Comparison of ENCODE assay signal across 8 cellular contexts in the genomic region with DNA sequence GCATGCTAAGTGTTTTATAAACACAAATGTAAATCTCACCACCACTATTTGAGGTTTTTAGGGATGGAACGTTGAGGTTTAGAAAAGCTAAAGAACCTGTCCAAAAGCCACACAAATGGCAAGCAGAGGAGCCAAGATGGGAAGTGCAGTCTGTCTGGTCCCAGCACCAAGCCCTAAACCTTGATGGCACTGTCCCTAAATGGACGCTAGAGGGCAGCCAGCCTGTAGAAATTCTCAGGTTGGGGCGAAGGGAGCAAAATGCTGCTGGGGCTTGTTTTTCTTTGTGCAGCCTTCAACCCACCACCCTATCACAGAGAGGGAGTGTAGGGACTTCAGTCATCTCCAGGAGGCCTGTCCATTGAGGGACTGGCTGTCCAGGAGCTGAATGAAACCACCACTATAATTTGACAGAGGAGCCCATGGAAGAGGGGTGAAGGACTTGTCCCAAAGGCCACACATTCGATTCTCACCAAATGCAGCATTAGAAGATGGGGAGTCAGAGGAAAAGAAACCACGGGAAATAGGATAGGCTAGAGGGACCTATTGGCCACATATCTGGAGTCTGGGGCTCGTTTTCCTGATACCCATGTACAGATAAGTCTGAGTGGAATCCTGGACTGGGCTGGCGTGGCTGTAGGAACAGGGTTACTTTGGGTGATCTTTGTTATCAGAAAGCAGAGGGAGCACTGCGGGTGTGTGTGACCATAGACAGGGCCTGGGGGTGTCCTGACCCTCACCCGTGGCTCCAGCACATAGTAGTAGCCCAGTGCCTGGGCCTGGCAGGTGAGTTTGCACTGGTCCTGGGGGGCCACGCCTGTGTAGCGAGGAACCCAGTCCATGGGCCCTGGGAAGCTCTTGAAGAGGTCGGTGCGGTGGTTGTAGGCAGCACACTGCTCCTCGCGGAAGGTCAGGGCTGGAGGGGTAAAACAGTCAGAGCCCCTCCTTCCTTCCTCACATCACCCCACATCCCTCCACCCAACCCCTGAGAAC. TPM values are rescaled to one million over a fixed set of nuclear protein-coding genes. Genes with fewer than 3 reads are reported as not detected.
DNase-seq lines count a peak whose midpoint lies in the region; ATAC-seq and TF ChIP-seq lines count a peak whose summit lies in the region.

No MANE protein-coding gene starts in this region.

- H3K27me3 ChIP-seq in BLaER1 (no peaks in the 10 kb centered on the region), Panc1 (ENCODE audit: control insufficient read depth, insufficient read depth, low read length) (no peaks in the 10 kb centered on the region), neural progenitor cell (no peaks in the 10 kb centered on the region)

- H3K4me2 ChIP-seq in BLaER1 (peak overlapping the region; percentile 65), neural progenitor cell (no peak overlapping the region)

- CTCF ChIA-PET in Panc1 (lab: Charles Lee): interaction anchor here (0.7 to 1.2 kb wide), 5 partner anchors 33 to 212 kb away, joined by 3 to 8 read pairs (median 3); a partner anchor contains a TSS

- H3K4me3 Mint-ChIP-seq in neural progenitor cell: no peak overlapping the region
- no peak overlapping the region for H3K4me3 Mint-ChIP-seq in type B pancreatic cell

- 0 out of 2 replicates have a peak overlapping the region, but pooled peaks have one; percentile 46 for H3K9ac ChIP-seq in BLaER1
- H3K9ac ChIP-seq in neural progenitor cell: no peak overlapping the region

- H3K4me1 ChIP-seq in BLaER1 (peaks cover 71% of the 10 kb centered on the region), Panc1 (ENCODE audit: control insufficient read depth, insufficient read depth, low read length) (no peaks in the 10 kb centered on the region), neural progenitor cell (peaks cover 17% of the 10 kb centered on the region)

- intact Hi-C loops in Panc1 (cut with micrococcal nuclease; ENCODE audit: unreplicated experiment): loop anchor here (5.0 kb wide), 1 partner anchor 180 kb away; no protein-coding TSS in a partner anchor

- H3K27me3 Mint-ChIP-seq in neural progenitor cell (ENCODE audit: insufficient read depth, low read depth): peaks cover 18% of the 10 kb centered on the region
- peaks cover 6% of the 10 kb centered on the region for H3K27me3 Mint-ChIP-seq in type B pancreatic cell

- peak overlapping the region; percentile 72 for H3K27ac Mint-ChIP-seq in neural progenitor cell
- peak overlapping the region; percentile 37 for H3K27ac Mint-ChIP-seq in type B pancreatic cell

- TF ChIP-seq CTCF in LNCAP (IDR thresholded peaks at IDR 0.05) (peak; percentile 96), Panc1 (IDR thresholded peaks at IDR 0.05) (peak; percentile 96), neural progenitor cell (IDR thresholded peaks at IDR 0.05) (peak; percentile 88), type B pancreatic cell (conservative IDR thresholded peaks at IDR 0.05) (peak; percentile 95)

- peaks cover 5% of the 10 kb centered on the region for H3F3A ChIP-seq in neural progenitor cell (ENCODE audit: low read depth)

- H4K20me1 ChIP-seq in BLaER1: no peaks in the 10 kb centered on the region
- H4K20me1 ChIP-seq in neural progenitor cell (ENCODE audit: low read depth): no peaks in the 10 kb centered on the region

- ATAC-seq in GM19397 (IDR thresholded peaks at IDR 0.05; ENCODE audit: unreplicated experiment): peak; percentile 55
- ATAC-seq in Panc1: peak; percentile 86

- in situ Hi-C loops in Panc1 (cut with HindIII; ENCODE audit: low pct_unique_long_range_greater_than_20kb, low sequenced_read_pairs): no loop called here

- DNase-seq in Panc1 (ENCODE audit: low read depth, low spot score): no peak
- peak; percentile 74 to 76 for DNase-seq in activated T-cell treated with anti-CD3 and anti-CD28 coated beads, Interleukin-2, amount 50 U/mL, for 48 hours
- peak; percentile 66 for DNase-seq in fibroblast of gingiva (ENCODE audit: low read depth)
- DNase-seq in neural progenitor cell (ENCODE audit: low spot score): peak; percentile 81
- no peak for DNase-seq in type B pancreatic cell (ENCODE audit: extremely low spot score, unreplicated experiment)

- no TSS peak for BruUV-seq in Panc1 (replicated peaks; lab: Mats Ljungman, UMichigan)

- H3K4me3 ChIP-seq in BLaER1 (no peak overlapping the region), Panc1 (ENCODE audit: low read depth in 2 of 2, low read length in 2 of 2) (no peak overlapping the region), neural progenitor cell (no peak overlapping the region)

- no peaks in the 10 kb centered on the region for H3K79me2 ChIP-seq in neural progenitor cell (ENCODE audit: low read depth)

- H3K4me1 Mint-ChIP-seq in neural progenitor cell (peaks cover 25% of the 10 kb centered on the region), type B pancreatic cell (ENCODE audit: unreplicated experiment) (peaks cover 14% of the 10 kb centered on the region)

- POLR2A ChIA-PET in Panc1 (lab: Charles Lee): no interaction called here

- no peaks in the 10 kb centered on the region for H3K9me3 Mint-ChIP-seq in neural progenitor cell
- no peaks in the 10 kb centered on the region for H3K9me3 Mint-ChIP-seq in type B pancreatic cell

- H3K36me3 Mint-ChIP-seq in neural progenitor cell (no peaks in the 10 kb centered on the region), type B pancreatic cell (no peaks in the 10 kb centered on the region)

- H3K9me3 ChIP-seq in BLaER1 (no peaks in the 10 kb centered on the region), Panc1 (ENCODE audit: control insufficient read depth, insufficient read depth, low read depth, low read length) (no peaks in the 10 kb centered on the region), neural progenitor cell (ENCODE audit: low read depth) (no peaks in the 10 kb centered on the region)

- peak overlapping the region; percentile 57 for H3K27ac ChIP-seq in BLaER1
- H3K27ac ChIP-seq in Panc1 (ENCODE audit: low read length): no peak overlapping the region
- no peak overlapping the region for H3K27ac ChIP-seq in neural progenitor cell

- no peaks in the 10 kb centered on the region for H3K36me3 ChIP-seq in BLaER1
- H3K36me3 ChIP-seq in Panc1 (ENCODE audit: control insufficient read depth, insufficient read depth, low read length): no peaks in the 10 kb centered on the region
- H3K36me3 ChIP-seq in neural progenitor cell: no peaks in the 10 kb centered on the region

- peak overlapping the region; percentile 35 for H2AFZ ChIP-seq in neural progenitor cell (replicated peaks)

RNA-seq across cellular contexts. Expression of a gene that starts 6.1 kb away (rescaled TPM):
- total RNA-seq in Panc1 (2021; ENCODE audit: unreplicated experiment) (0.26 TPM), neural progenitor cell (ENCODE audit: low replicate concordance) (1.3 and 5.4 TPM in 2 replicates), type B pancreatic cell (ENCODE audit: low replicate concordance) (0.10 and 2.5 TPM in 2 replicates)
- 0.11 TPM for polyA plus RNA-seq in Panc1 (2012; ENCODE audit: insufficient read length)

RNA-seq across cellular contexts. Expression of a gene that starts 9.4 kb away (rescaled TPM):
- total RNA-seq in Panc1 (2021; ENCODE audit: unreplicated experiment) (94.9 TPM), neural progenitor cell (ENCODE audit: low replicate concordance) (105 and 107 TPM in 2 replicates), type B pancreatic cell (ENCODE audit: low replicate concordance) (93.1 and 97.4 TPM in 2 replicates)
- polyA plus RNA-seq in Panc1 (2012; ENCODE audit: insufficient read length): 203 TPM

RNA-seq across cellular contexts. Expression of a gene that starts 15.5 kb away (rescaled TPM):
- total RNA-seq in Panc1 (2021; ENCODE audit: unreplicated experiment) (28.6 TPM), neural progenitor cell (ENCODE audit: low replicate concordance) (9.5 and 36.5 TPM in 2 replicates), type B pancreatic cell (ENCODE audit: low replicate concordance) (42.4 and 48.5 TPM in 2 replicates)
- polyA plus RNA-seq in Panc1 (2012; ENCODE audit: insufficient read length): 23.1 TPM

RNA-seq across cellular contexts. Expression of a gene that starts 22.3 kb away (rescaled TPM):
- total RNA-seq in Panc1 (2021; ENCODE audit: unreplicated experiment): 0.77 TPM
- polyA plus RNA-seq in Panc1 (2012; ENCODE audit: insufficient read length): not detected
- total RNA-seq in neural progenitor cell (ENCODE audit: low replicate concordance): 0.34 TPM in 1 of 2 replicates, not detected in the other
- total RNA-seq in type B pancreatic cell (ENCODE audit: low replicate concordance): 0.80 TPM in 1 of 2 replicates, not detected in the other

RNA-seq across cellular contexts. Expression of a gene that starts 26.5 kb away (rescaled TPM):
- total RNA-seq in Panc1 (2021; ENCODE audit: unreplicated experiment) (20.6 TPM), neural progenitor cell (ENCODE audit: low replicate concordance) (18.3 and 42.4 TPM in 2 replicates), type B pancreatic cell (ENCODE audit: low replicate concordance) (25.7 and 43.6 TPM in 2 replicates)
- polyA plus RNA-seq in Panc1 (2012; ENCODE audit: insufficient read length): 26.2 TPM

Comparison
In these comparisons a context has a peak if more than half of its experiments do, and no peak if none do; other contexts are left out.
1. DNase-seq: peak in activated T-cell treated with anti-CD3 and anti-CD28 coated beads, Interleukin-2, amount 50 U/mL, for 48 hours (2 of 2), fibroblast of gingiva (single experiment) and neural progenitor cell (single experiment); none in Panc1 (single experiment) and type B pancreatic cell (single experiment).
2. Peak in every context shown above with its lines, with median percentiles within 50 percentile points of each other: CTCF ChIP-seq.